Comparison of ENCODE assay signal across 28 cellular contexts in the genomic region with DNA sequence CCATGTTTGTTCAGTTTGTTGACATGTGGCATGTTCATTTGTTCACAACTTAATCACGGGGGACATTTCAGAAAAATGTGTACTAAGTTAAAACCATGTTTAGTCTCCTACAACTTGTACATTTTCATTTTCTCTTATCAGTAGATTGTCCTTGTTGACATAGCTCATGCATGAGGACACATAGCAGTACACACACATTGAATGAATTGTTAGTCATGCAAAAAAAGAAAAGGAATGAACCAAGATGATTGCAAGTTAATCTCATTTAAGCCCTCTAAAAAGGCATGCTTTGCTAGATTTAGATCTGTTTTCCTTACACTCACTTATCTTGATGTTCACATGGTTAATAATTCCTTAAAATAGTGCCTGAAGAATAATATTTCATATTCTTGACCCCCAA. TPM values are rescaled to one million over a fixed set of nuclear protein-coding genes. Genes with fewer than 3 reads are reported as not detected.
A peak's percentile ranks its signal among the peaks of the same experiment; 100 is the strongest.
DNase-seq lines count a peak whose midpoint lies in the region; ATAC-seq, FAIRE-seq and TF ChIP-seq lines count a peak whose summit lies in the region.
"Had no signal": no experiment of that assay in that cellular context is flagged by ENCODE, and none has a peak within 500 bp of the region (broad histone marks: within the 10 kb centered on the region; RNA-seq: fewer than 3 reads in every experiment).

No MANE protein-coding gene starts in this region.

- TF ChIP-seq RAD21 in IMR-90 (IDR thresholded peaks at IDR 0.05; ENCODE audit: low read length), result no peak

- H3K4ac ChIP-seq in IMR-90 (ENCODE audit: low read depth, low read length), result no peak overlapping the region

- ATAC-seq in IMR-90 (ENCODE audit: low read depth), result no peak
- ATAC-seq: A549, GM12878 had no signal

- H4K20me1 ChIP-seq in IMR-90 (ENCODE audit: insufficient read depth, low read length), result no peaks in the 10 kb centered on the region
- H4K20me1 ChIP-seq in astrocyte (ENCODE audit: insufficient read depth, low read length), result no peaks in the 10 kb centered on the region
- H4K20me1 ChIP-seq: BLaER1 treated with 17β-estradiol and CSF1 and Interleukin-3, amounts not matched to agents 10 nM and 100 nM had no signal

- in situ Hi-C loops in IMR-90 (cut with MboI; ENCODE audit: low sequenced_read_pairs), result no loop called here

- H4K91ac ChIP-seq in IMR-90 (ENCODE audit: insufficient read depth, low read depth, low read length), result no peak overlapping the region

- no peak overlapping the region for H3K9ac ChIP-seq in IMR-90 (ENCODE audit: low read depth, low read length)
- no peak overlapping the region for H3K9ac ChIP-seq in astrocyte (ENCODE audit: low read length)
- H3K9ac ChIP-seq: BLaER1 treated with 17β-estradiol and CSF1 and Interleukin-3, amounts not matched to agents 10 nM and 100 nM; GM23248 had no signal

- peak overlapping the region; percentile 6 for H2BK5ac ChIP-seq in IMR-90 (ENCODE audit: low read depth, low read length, poor library complexity, severe bottlenecking)

- no peaks in the 10 kb centered on the region for H3K27me3 ChIP-seq in IMR-90 (ENCODE audit: control insufficient read depth, insufficient read depth, low read length)
- no peaks in the 10 kb centered on the region for H3K27me3 ChIP-seq in astrocyte (ENCODE audit: insufficient read depth, low read length)
- H3K27me3 ChIP-seq: BE2C; BLaER1 treated with 17β-estradiol and CSF1 and Interleukin-3, amounts not matched to agents 10 nM and 100 nM had no signal

- DNase-seq in activated naive CD4-positive, alpha-beta T cell treated with anti-CD3 and anti-CD28 coated beads, Interleukin-2, amount 50 U/mL, for 16 hours, result no peak
- peak; percentile 31 for DNase-seq in IMR-90
- DNase-seq in astrocyte (ENCODE audit: low read depth), result no peak
- DNase-seq in iris pigment epithelial cell (ENCODE audit: low read depth), result peak; percentile 58
- DNase-seq in activated T-cell treated with anti-CD3 and anti-CD28 coated beads for 4 hours, result no peak
- no peak for DNase-seq in activated CD4-positive, alpha-beta T cell treated with anti-CD3 and anti-CD28 coated beads for 1 hour
- DNase-seq in NCI-H187 (lab: John Stamatoyannopoulos, UW), result no peak
- DNase-seq: 8988T; ACHN; AML-193; BE2C; CD4-positive, alpha-beta T cell; CD8-positive, alpha-beta memory T cell; DMS 273 treated with DMSO at 0.1 percent for 48 hours; DMS79; EL; GDM1; GM23248; H7; HCEC 1CT had no signal

- H3K27ac ChIP-seq in IMR-90 (ENCODE audit: insufficient read depth, low read length) (no peak overlapping the region), astrocyte (ENCODE audit: low read depth, low read length) (no peak overlapping the region)
- H3K27ac ChIP-seq: A549; BLaER1 treated with 17β-estradiol and CSF1 and Interleukin-3, amounts not matched to agents 10 nM and 100 nM; GM23248 had no signal

- H3K79me1 ChIP-seq in IMR-90 (ENCODE audit: low read depth in 1 of 2, low read length in 2 of 2), result no peaks in the 10 kb centered on the region

- H3K18ac ChIP-seq in IMR-90 (ENCODE audit: low read depth, low read length), result no peak overlapping the region

- H3K27me3 Mint-ChIP-seq in activated naive CD4-positive, alpha-beta T cell treated with anti-CD3 and anti-CD28 coated beads, Interleukin-2, amount 50 U/mL, for 24 hours, result no peaks in the 10 kb centered on the region
- H3K27me3 Mint-ChIP-seq in astrocyte (ENCODE audit: low read depth, unreplicated experiment), result no peaks in the 10 kb centered on the region
- H3K27me3 Mint-ChIP-seq: CD4-positive, alpha-beta T cell; CD8-positive, alpha-beta memory T cell had no signal

- H4K8ac ChIP-seq in IMR-90 (ENCODE audit: low read depth in 2 of 2, low read length in 2 of 2), result no peak overlapping the region

- H3K9me1 ChIP-seq in IMR-90 (ENCODE audit: insufficient read depth, low read length), result no peaks in the 10 kb centered on the region

- no peaks in the 10 kb centered on the region for H3K9me3 ChIP-seq in IMR-90 (ENCODE audit: control insufficient read depth, insufficient read depth, low read length)
- H3K9me3 ChIP-seq in astrocyte (ENCODE audit: insufficient read depth, low read depth, low read length), result no peaks in the 10 kb centered on the region
- H3K9me3 ChIP-seq: A549; BE2C; BLaER1 treated with 17β-estradiol and CSF1 and Interleukin-3, amounts not matched to agents 10 nM and 100 nM had no signal

- no peak overlapping the region for H3K14ac ChIP-seq in IMR-90 (replicated peaks; ENCODE audit: low read depth, low read length)

- no peak overlapping the region for H3K56ac ChIP-seq in IMR-90 (ENCODE audit: extremely low read depth, insufficient read depth, low read length)

- intact Hi-C loops in IMR-90 (cut with micrococcal nuclease), result no loop called here

- no peaks in the 10 kb centered on the region for H3K4me1 Mint-ChIP-seq in activated naive CD4-positive, alpha-beta T cell treated with anti-CD3 and anti-CD28 coated beads, Interleukin-2, amount 50 U/mL, for 24 hours
- peaks cover 7% of the 10 kb centered on the region for H3K4me1 Mint-ChIP-seq in astrocyte (ENCODE audit: low read depth, unreplicated experiment)
- H3K4me1 Mint-ChIP-seq: CD14-positive monocyte; CD8-positive, alpha-beta memory T cell had no signal

- peaks cover 9% of the 10 kb centered on the region for H3K36me3 Mint-ChIP-seq in activated naive CD4-positive, alpha-beta T cell treated with anti-CD3 and anti-CD28 coated beads, Interleukin-2, amount 50 U/mL, for 24 hours
- peaks cover 2% of the 10 kb centered on the region for H3K36me3 Mint-ChIP-seq in astrocyte (ENCODE audit: low read depth, unreplicated experiment)

- H3K4me3 Mint-ChIP-seq in activated naive CD4-positive, alpha-beta T cell treated with anti-CD3 and anti-CD28 coated beads, Interleukin-2, amount 50 U/mL, for 24 hours, result no peak overlapping the region
- H3K4me3 Mint-ChIP-seq in astrocyte (ENCODE audit: unreplicated experiment), result no peak overlapping the region
- H3K4me3 Mint-ChIP-seq: CD14-positive monocyte; CD4-positive, alpha-beta T cell; CD8-positive, alpha-beta memory T cell had no signal

- no TSS peak for BruUV-seq in IMR-90 (replicated peaks; lab: Mats Ljungman, UMichigan)

- H4K5ac ChIP-seq in IMR-90 (ENCODE audit: low read depth, low read length), result no peak overlapping the region

- H3K4me2 ChIP-seq in IMR-90 (ENCODE audit: low read depth, low read length) (no peak overlapping the region), astrocyte (ENCODE audit: low read length) (no peak overlapping the region)
- H3K4me2 ChIP-seq: A549; BLaER1 treated with 17β-estradiol and CSF1 and Interleukin-3, amounts not matched to agents 10 nM and 100 nM had no signal

- H3K27ac Mint-ChIP-seq in activated naive CD4-positive, alpha-beta T cell treated with anti-CD3 and anti-CD28 coated beads, Interleukin-2, amount 50 U/mL, for 24 hours, result peak overlapping the region; percentile 53
- no peak overlapping the region for H3K27ac Mint-ChIP-seq in astrocyte (ENCODE audit: unreplicated experiment)
- H3K27ac Mint-ChIP-seq: CD4-positive, alpha-beta T cell; CD8-positive, alpha-beta memory T cell had no signal

- FAIRE-seq in astrocyte (lab: Jason Lieb, UNC), result peak; percentile 32
- FAIRE-seq: A549, D721Med, GM12878, GM19239, H1 had no signal

- WGBS in IMR-90 (ENCODE audit: extremely low coverage in 2 of 2, insufficient read length in 1 of 2), 2 experiments, result no CpG with 5 or more reads among the region's 1 CpG

- H2BK120ac ChIP-seq in IMR-90 (ENCODE audit: low read depth, low read length), result no peak overlapping the region

- no peak overlapping the region for H3K23ac ChIP-seq in IMR-90 (ENCODE audit: low read depth, low read length)

- H2AFZ ChIP-seq in IMR-90 (replicated peaks; ENCODE audit: low read length, poor library complexity) (no peak overlapping the region), astrocyte (ENCODE audit: low read depth, low read length) (no peak overlapping the region)
- H2AFZ ChIP-seq: GM23248 had no signal

- no peak for TF ChIP-seq POLR2A in IMR-90 (IDR thresholded peaks at IDR 0.05; ENCODE audit: low read depth, low read length)

- H2AK5ac ChIP-seq in IMR-90 (ENCODE audit: low read depth, low read length), result no peak overlapping the region

- H3K36me3 ChIP-seq in IMR-90 (ENCODE audit: control insufficient read depth, insufficient read depth, low read length) (no peaks in the 10 kb centered on the region; the same call in 1 of the 2 replicates), astrocyte (ENCODE audit: insufficient read depth, low read length) (peaks cover 2% of the 10 kb centered on the region)
- H3K36me3 ChIP-seq: BE2C had no signal

- TF ChIP-seq CTCF in IMR-90 (conservative IDR thresholded peaks at IDR 0.05; ENCODE audit: low read depth, low read length) (no peak), astrocyte (IDR thresholded peaks at IDR 0.05; ENCODE audit: insufficient read depth, low read depth, low read length) (no peak)

- H3K4me1 ChIP-seq in IMR-90 (ENCODE audit: control insufficient read depth, insufficient read depth, low read length), result peaks cover 3% of the 10 kb centered on the region; the same call in 1 of the 2 replicates
- H3K4me1 ChIP-seq in astrocyte (ENCODE audit: insufficient read depth, low read length), result no peaks in the 10 kb centered on the region

- H3K79me2 ChIP-seq in astrocyte (ENCODE audit: insufficient read depth, low read length), result no peaks in the 10 kb centered on the region

- H3K4me3 ChIP-seq in IMR-90 (ENCODE audit: insufficient read depth, low read depth, low read length), result no peak overlapping the region
- H3K4me3 ChIP-seq in astrocyte (ENCODE audit: insufficient read depth, low read depth, low read length), result no peak overlapping the region
- H3K4me3 ChIP-seq: A549; BLaER1 treated with 17β-estradiol and CSF1 and Interleukin-3, amounts not matched to agents 10 nM and 100 nM; GM12878; GM23248 had no signal

- POLR2A ChIA-PET in IMR-90 (lab: Charles Lee; ENCODE audit: unreplicated experiment), result no interaction called here

- H2AK9ac ChIP-seq in IMR-90 (replicated peaks; ENCODE audit: low read depth, low read length, poor library complexity), result no peak overlapping the region

- H2BK15ac ChIP-seq in IMR-90 (ENCODE audit: low read depth, low read length), result no peak overlapping the region

- no peaks in the 10 kb centered on the region for H3K9me3 Mint-ChIP-seq in activated naive CD4-positive, alpha-beta T cell treated with anti-CD3 and anti-CD28 coated beads, Interleukin-2, amount 50 U/mL, for 24 hours
- no peaks in the 10 kb centered on the region for H3K9me3 Mint-ChIP-seq in astrocyte (ENCODE audit: unreplicated experiment)
- H3K9me3 Mint-ChIP-seq: CD14-positive monocyte; CD4-positive, alpha-beta T cell; CD8-positive, alpha-beta memory T cell had no signal

- CTCF ChIA-PET in IMR-90 (lab: Yijun Ruan, JAX), result no interaction called here

- dilution Hi-C loops in IMR-90 (cut with HindIII; ENCODE audit: low sequenced_read_pairs, unreplicated experiment), result no loop called here

- H2BK20ac ChIP-seq in IMR-90 (ENCODE audit: low read depth, low read length), result no peak overlapping the region

TF ChIP-seq in IMR-90, 13 proteins besides CTCF, POLR2A, EP300 and RAD21 (continues in another document):
- no peak for TF ChIP-seq CHD1 (IDR thresholded peaks at IDR 0.05; ENCODE audit: low read depth, low read length)
- no peak for TF ChIP-seq MAFK (IDR thresholded peaks at IDR 0.05; ENCODE audit: low read depth, low read length)
- no peak for TF ChIP-seq MXI1 (IDR thresholded peaks at IDR 0.05; ENCODE audit: borderline replicate concordance, low read depth, low read length)

RNA-seq across cellular contexts. Expression of a gene that starts 38.2 kb away (rescaled TPM):
- 19.7 and 24.4 TPM in 2 replicates for total RNA-seq in IMR-90 (2012; rRNA removed)
- 6.4 and 8.0 TPM in 2 replicates for polyA plus RNA-seq in IMR-90 (2012; rRNA removed)
- 1.1 and 1.9 TPM in 2 replicates for polyA plus RNA-seq in IMR-90 (2012; cell fraction: cytosol; rRNA removed)
- polyA plus RNA-seq in IMR-90 (2012; cell fraction: nucleus; rRNA removed; ENCODE audit: low replicate concordance), result 0.62 and 7.6 TPM in 2 replicates
- total RNA-seq in astrocyte, result 29.2 and 29.7 TPM in 2 replicates

Comparison
In these comparisons a context has a peak if more than half of its experiments do, and no peak if none do; other contexts are left out.
1. DNase-seq: peak in IMR-90 (single experiment) and iris pigment epithelial cell (single experiment); none in activated naive CD4-positive, alpha-beta T cell treated with anti-CD3 and anti-CD28 coated beads, Interleukin-2, amount 50 U/mL, for 16 hours (single experiment), astrocyte (single experiment), activated T-cell treated with anti-CD3 and anti-CD28 coated beads for 4 hours (single experiment), activated CD4-positive, alpha-beta T cell treated with anti-CD3 and anti-CD28 coated beads for 1 hour (single experiment) and NCI-H187 (0 of 2).